11 cellular contexts compared by ENCODE assay signal in genomic region chr22:28077166-28077565, GRCh38.
"Had no signal": no experiment of that assay in that cellular context is flagged by ENCODE, and none has a peak within 500 bp of the region (broad histone marks: within the 10 kb centered on the region; RNA-seq: fewer than 3 reads in every experiment).

No MANE protein-coding gene starts in this region.

- H3K27ac ChIP-seq: GM23248 had no signal

- ATAC-seq: GM23338, HCT116 had no signal

- H3K4me1 ChIP-seq: HAP-1 had no signal

- DNase-seq: GM23248, GOT3, H7, H9, HCEC 1CT, HFFc6 had no signal

- H3K9ac ChIP-seq: GM23248 had no signal

- H3K4me2 ChIP-seq: GM23338 had no signal

- H3K9me3 ChIP-seq: HAP-1 had no signal

- H3K4me3 ChIP-seq: GM23248, GM23338, HAP-1 had no signal

- FAIRE-seq: H1, H54 had no signal

- H2AFZ ChIP-seq: GM23248, GM23338 had no signal

- H3K36me3 ChIP-seq: HAP-1 had no signal
